10 cellular contexts compared by ENCODE assay signal in genomic region chr2:113499886-113500724, GRCh38. TPM values are rescaled to one million over a fixed set of nuclear protein-coding genes. Genes with fewer than 3 reads are reported as not detected.
A peak's percentile ranks its signal among the peaks of the same experiment; 100 is the strongest.
DNase-seq lines count a peak whose midpoint lies in the region; ATAC-seq, FAIRE-seq and TF ChIP-seq lines count a peak whose summit lies in the region.
"Not testable (repeated sequence)": the region's sequence is repeated elsewhere in the genome, so short reads cannot be mapped to it uniquely, and the experiment has no call there.
"Had no signal": no experiment of that assay in that cellular context is flagged by ENCODE, and none has a peak within 500 bp of the region (broad histone marks: within the 10 kb centered on the region; RNA-seq: fewer than 3 reads in every experiment).

No MANE protein-coding gene starts in this region.

- not testable (repeated sequence) for H3K27ac ChIP-seq in CD4-positive, alpha-beta T cell (ENCODE audit: low read depth, low read length); GM23338 (ENCODE audit: low read depth); endothelial cell of umbilical vein (ENCODE audit: insufficient read depth, low read depth, low read length)

- not testable (repeated sequence) for H4K20me1 ChIP-seq in GM23338 (replicated peaks; ENCODE audit: insufficient read depth); endothelial cell of umbilical vein (replicated peaks; ENCODE audit: control insufficient read depth, extremely low read depth, insufficient read depth, low read length)

- not testable (repeated sequence) for H3F3A ChIP-seq in GM23338 (replicated peaks; ENCODE audit: low read depth)

- not testable (repeated sequence) for H3K36me3 Mint-ChIP-seq in CD4-positive, alpha-beta T cell (ENCODE audit: low read depth); GM23338 (ENCODE audit: low read depth); T-helper 2 cell treated with Interferon-gamma antibody and Interleukin-4, amounts not matched to agents 5 μg/mL and 100 μg/mL, for 36 hours (ENCODE audit: low read depth); activated naive CD8-positive, alpha-beta T cell; naive B cell

- not testable (repeated sequence) for H3K36me3 ChIP-seq in GM23338 (ENCODE audit: insufficient read depth); endothelial cell of umbilical vein (ENCODE audit: control insufficient read depth in 2 of 2, extremely low read depth in 1 of 2, insufficient read depth in 2 of 2, low read length in 2 of 2)

- H3K4me1 ChIP-seq in GM23338 (ENCODE audit: insufficient read depth); endothelial cell of umbilical vein (ENCODE audit: control insufficient read depth, extremely low read depth, insufficient read depth, low read length): not testable (repeated sequence)

- POLR2A ChIA-PET in CD4-positive, alpha-beta T cell (lab: Charles Lee); endothelial cell of umbilical vein (lab: Charles Lee): not testable (repeated sequence)

- dilution Hi-C loops in endothelial cell of umbilical vein (cut with MboI; ENCODE audit: extremely low pct_ligation_motif_present, low sequenced_read_pairs) = not testable (repeated sequence)

- H3K27me3 ChIP-seq in CD4-positive, alpha-beta T cell (ENCODE audit: control insufficient read depth, insufficient read depth, low read length) = peaks cover 18% of the 10 kb centered on the region
- peaks cover 73% of the 10 kb centered on the region for H3K27me3 ChIP-seq in GM23338 (ENCODE audit: insufficient read depth)
- H3K27me3 ChIP-seq in endothelial cell of umbilical vein (ENCODE audit: control insufficient read depth in 2 of 2, insufficient read depth in 2 of 2, low read length in 2 of 2) = peaks cover 18 to 32% of the 10 kb centered on the region in 2 experiments

- not testable (repeated sequence) for H3K79me2 ChIP-seq in GM23338 (replicated peaks; ENCODE audit: insufficient read depth); endothelial cell of umbilical vein (ENCODE audit: control insufficient read depth, insufficient read depth, low read length)

- not testable (repeated sequence) for H3K9me3 Mint-ChIP-seq in CD4-positive, alpha-beta T cell; GM23338; T-helper 2 cell treated with Interferon-gamma antibody and Interleukin-4, amounts not matched to agents 5 μg/mL and 100 μg/mL, for 36 hours; activated naive CD8-positive, alpha-beta T cell (ENCODE audit: low read depth); naive B cell

- TF ChIP-seq POLR2A in endothelial cell of umbilical vein (IDR thresholded peaks at IDR 0.05; ENCODE audit: low read depth, low read length) = not testable (repeated sequence)

- H3K27me3 Mint-ChIP-seq in CD4-positive, alpha-beta T cell = peaks cover 16% of the 10 kb centered on the region
- peaks cover 63% of the 10 kb centered on the region for H3K27me3 Mint-ChIP-seq in GM23338 (ENCODE audit: insufficient read depth, low read depth, poor library complexity)
- peaks cover 39% of the 10 kb centered on the region for H3K27me3 Mint-ChIP-seq in T-helper 2 cell treated with Interferon-gamma antibody and Interleukin-4, amounts not matched to agents 5 μg/mL and 100 μg/mL, for 36 hours (ENCODE audit: low read depth)
- not testable (repeated sequence) for H3K27me3 Mint-ChIP-seq in activated naive CD8-positive, alpha-beta T cell
- H3K27me3 Mint-ChIP-seq in naive B cell = peaks cover 0 to 11% (median 5%) of the 10 kb centered on the region in 3 donors

- H3K4me2 ChIP-seq in GM23338; endothelial cell of umbilical vein (ENCODE audit: insufficient read depth, low read length): not testable (repeated sequence)

- CTCF ChIA-PET in CD4-positive, alpha-beta T cell (lab: Charles Lee); endothelial cell of umbilical vein (lab: Charles Lee): not testable (repeated sequence)

- H3K4me1 Mint-ChIP-seq in CD4-positive, alpha-beta T cell (ENCODE audit: low read depth); GM23338; T-helper 2 cell treated with Interferon-gamma antibody and Interleukin-4, amounts not matched to agents 5 μg/mL and 100 μg/mL, for 36 hours (ENCODE audit: low read depth); activated naive CD8-positive, alpha-beta T cell (ENCODE audit: low read depth): not testable (repeated sequence)
- peaks cover 3 to 22% (median 6%) of the 10 kb centered on the region in 3 donors for H3K4me1 Mint-ChIP-seq in naive B cell

- not testable (repeated sequence) for ATAC-seq in CD4-positive, alpha-beta T cell (ENCODE audit: poor library complexity); GM23338; naive B cell (ENCODE audit: low read depth in 2 of 2)

- intact Hi-C loops in CD4-positive, alpha-beta T cell (cut with DNase I, micrococcal nuclease); endothelial cell of umbilical vein (cut with micrococcal nuclease): not testable (repeated sequence)

- not testable (repeated sequence) for H3K9me3 ChIP-seq in CD4-positive, alpha-beta T cell (ENCODE audit: control insufficient read depth, low read length); endothelial cell of umbilical vein (replicated peaks; ENCODE audit: control insufficient read depth, insufficient read depth, low read length)

- H3K9ac ChIP-seq in endothelial cell of umbilical vein (replicated peaks; ENCODE audit: extremely low read depth, insufficient read depth, low read length) = not testable (repeated sequence)

- DNase-seq in CD4-positive, alpha-beta T cell; GM23338 (ENCODE audit: low spot score); T-helper 2 cell treated with Interferon-gamma antibody and Interleukin-4, amounts not matched to agents 5 μg/mL and 100 μg/mL, for 36 hours (ENCODE audit: low spot score); endothelial cell of umbilical vein (ENCODE audit: low read depth, low spot score); naive B cell: not testable (repeated sequence)
- peak; percentile 36 for DNase-seq in activated T-cell treated with anti-CD3 and anti-CD28 coated beads, Interleukin-2, amount 50 U/mL, for 1 hour
- DNase-seq in retina = peak; percentile 4

- 0 out of 2 replicates have a peak overlapping the region, but pooled peaks have one; percentile 23 for H3K4me3 ChIP-seq in GM23338
- H3K4me3 ChIP-seq in endothelial cell of umbilical vein (replicated peaks in 1 of 3; ENCODE audit: insufficient read depth in 1 of 3, low read depth in 1 of 3, low read length in 3 of 3) = not testable (repeated sequence)

- H3K4me3 Mint-ChIP-seq in CD4-positive, alpha-beta T cell = peak overlapping the region; percentile 45
- not testable (repeated sequence) for H3K4me3 Mint-ChIP-seq in GM23338
- peak overlapping the region; percentile 37 for H3K4me3 Mint-ChIP-seq in T-helper 2 cell treated with Interferon-gamma antibody and Interleukin-4, amounts not matched to agents 5 μg/mL and 100 μg/mL, for 36 hours
- peak overlapping the region; percentile 62 for H3K4me3 Mint-ChIP-seq in activated naive CD8-positive, alpha-beta T cell
- peak overlapping the region in 6 of 8 donors; percentile 35 to 73 (median 40) for H3K4me3 Mint-ChIP-seq in naive B cell

- H2AFZ ChIP-seq in GM23338; endothelial cell of umbilical vein (ENCODE audit: low read depth, low read length): not testable (repeated sequence)

- H3K9me1 ChIP-seq in endothelial cell of umbilical vein (replicated peaks; ENCODE audit: control insufficient read depth, extremely low read depth, insufficient read depth, low read length) = not testable (repeated sequence)

- not testable (repeated sequence) for BruUV-seq in endothelial cell of umbilical vein (replicated peaks; lab: Mats Ljungman, UMichigan)

- not testable (repeated sequence) for FAIRE-seq in endothelial cell of umbilical vein (lab: Jason Lieb, UNC)

- not testable (repeated sequence) for H3K9me2 ChIP-seq in GM23338 (ENCODE audit: insufficient read depth)

- not testable (repeated sequence) for H3K27ac Mint-ChIP-seq in CD4-positive, alpha-beta T cell; GM23338; T-helper 2 cell treated with Interferon-gamma antibody and Interleukin-4, amounts not matched to agents 5 μg/mL and 100 μg/mL, for 36 hours; activated naive CD8-positive, alpha-beta T cell; naive B cell

- not testable (repeated sequence) for TF ChIP-seq CTCF in CD4-positive, alpha-beta T cell (IDR thresholded peaks at IDR 0.05); GM23338 (conservative IDR thresholded peaks at IDR 0.05; ENCODE audit: low read depth in 2 of 2); endothelial cell of umbilical vein (IDR thresholded peaks at IDR 0.05; ENCODE audit: extremely low read depth in 1 of 2, insufficient read depth in 1 of 2, low read depth in 1 of 2, low read length in 2 of 2)

TF ChIP-seq in GM23338, 12 proteins besides CTCF, POLR2A, EP300 and RAD21:
- peak; percentile 73 for TF ChIP-seq EZH2 (IDR thresholded peaks at IDR 0.05; ENCODE audit: low read depth, unreplicated experiment)

TF ChIP-seq in endothelial cell of umbilical vein, 7 proteins besides CTCF, POLR2A, EP300 and RAD21:
- TF ChIP-seq EZH2 (IDR thresholded peaks at IDR 0.05; ENCODE audit: borderline replicate concordance, low read depth, low read length, severe bottlenecking) = peak; percentile 83

RNA-seq across cellular contexts. Expression of gene FOXD4L1, which starts 1.6 kb away (rescaled TPM):
- not detected for total RNA-seq in CD4-positive, alpha-beta T cell
- total RNA-seq in GM23338 (2014; rRNA removed; shearing (Covaris generic)) = not detected in 2 replicates
- polyA plus RNA-seq in GM23338 (2016; fragmentation: Nextera tagmentation; extraction: Ambion mirVana) (not detected in 2 replicates), endothelial cell of umbilical vein (0.04 and 0.06 TPM in 2 replicates), naive B cell (ENCODE audit: low read depth in 6 of 6) (not detected)
- 0.18 TPM in 1 of 2 replicates, not detected in the other for total RNA-seq in endothelial cell of umbilical vein
- polyA plus RNA-seq in endothelial cell of umbilical vein (2011; cell fraction: cytosol; rRNA removed) = 0.04 TPM in 1 of 2 replicates, not detected in the other
- 0.17 and 0.18 TPM in 2 replicates for polyA plus RNA-seq in endothelial cell of umbilical vein (2011; cell fraction: nucleus; rRNA removed)
- not detected in 2 replicates for polyA plus RNA-seq in endothelial cell of umbilical vein (2012)
- polyA minus RNA-seq in endothelial cell of umbilical vein = 0.19 and 0.36 TPM in 2 replicates
- not detected for polyA minus RNA-seq in endothelial cell of umbilical vein (2011; cell fraction: cytosol; rRNA and poly(A)+ RNA removed)
- polyA minus RNA-seq in endothelial cell of umbilical vein (2011; cell fraction: nucleus; rRNA and poly(A)+ RNA removed) = 0.24 TPM in 1 of 2 replicates, not detected in the other
- total RNA-seq: IMR-90, Right ventricle myocardium inferior had no signal
- polyA plus RNA-seq: IMR-90 had no signal
